Comparison of ENCODE assay signal across 1 cellular context in the genomic region with DNA sequence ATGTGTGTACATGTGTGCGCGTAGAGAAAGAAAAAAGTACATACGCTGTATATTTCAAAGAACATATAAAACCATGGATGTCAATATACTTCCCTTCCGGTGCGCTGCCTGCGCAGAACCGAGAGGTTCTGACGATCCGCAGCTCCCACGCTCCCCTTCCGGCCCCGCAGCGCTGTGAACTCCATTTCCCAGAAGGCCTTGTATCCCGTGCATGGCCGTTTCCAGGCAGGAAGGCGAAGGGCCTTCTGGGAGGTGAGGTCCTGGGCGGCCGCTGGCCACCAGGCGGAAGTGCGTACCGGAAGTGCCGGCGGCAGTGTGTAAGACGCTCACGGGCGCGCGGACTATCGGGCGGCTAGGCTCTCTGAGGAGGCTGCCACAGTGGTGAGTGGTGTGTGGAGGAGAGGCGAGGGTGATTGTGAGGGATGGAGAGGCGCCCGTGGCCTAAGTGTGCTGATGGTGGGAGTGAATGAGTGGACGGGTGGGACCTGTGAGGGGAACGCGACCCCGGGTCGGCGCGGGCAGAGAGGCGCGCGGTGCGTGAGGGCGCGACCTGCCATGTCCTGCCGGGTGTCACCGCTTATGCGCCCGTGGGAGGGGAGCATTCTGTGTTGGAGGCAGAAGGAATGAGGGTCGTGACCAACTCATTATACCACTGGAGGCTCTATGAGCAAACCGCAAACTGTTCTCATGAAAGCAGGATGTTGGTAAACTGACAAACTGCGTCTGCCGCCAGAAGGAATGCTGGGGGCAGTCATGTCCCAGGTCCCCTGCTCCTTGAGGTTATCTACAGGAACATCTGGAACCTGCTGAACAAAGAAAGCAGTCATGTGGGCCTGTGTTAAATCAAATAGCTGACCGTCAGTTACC.
TF ChIP-seq lines count a peak whose summit lies in the region.

A gene with protein sequence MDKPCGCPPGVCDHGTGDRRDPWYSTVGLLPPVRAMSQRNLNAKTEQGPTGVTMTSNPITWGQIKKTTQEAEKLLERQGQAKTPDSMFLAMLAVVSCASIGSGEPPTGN (plus strand): TSS at position 313 of the 867 bp plus-strand sequence. CDS start 6,792 bp downstream, outside the sequence.

TF ChIP-seq in HEK293, 187 proteins besides CTCF, POLR2A, EP300 and RAD21 (continued from another document and continues in another):
- TF ChIP-seq ZBTB8A (tag by site-specific recombination; IDR thresholded peaks at IDR 0.05) = peak; percentile 85
- peak; percentile 98 for TF ChIP-seq ZNF76 (tag by site-specific recombination; IDR thresholded peaks at IDR 0.05; ENCODE audit: borderline replicate concordance, low read depth)
- TF ChIP-seq SETDB1 (IDR thresholded peaks at IDR 0.05; ENCODE audit: insufficient read length, low read length) = no peak
- TF ChIP-seq ZNF677 (tag by site-specific recombination; IDR thresholded peaks at IDR 0.05) = no peak
- TF ChIP-seq HOXD13 (CRISPR knock-in tag; IDR thresholded peaks at IDR 0.05; ENCODE audit: borderline replicate concordance) = no peak
- no peak for TF ChIP-seq ZNF211 (tag by site-specific recombination; IDR thresholded peaks at IDR 0.05; ENCODE audit: low read depth)
- TF ChIP-seq GLI2 (tag by site-specific recombination; IDR thresholded peaks at IDR 0.05; ENCODE audit: borderline replicate concordance, low read depth) = no peak
- TF ChIP-seq KLF10 (tag by site-specific recombination; IDR thresholded peaks at IDR 0.05) = no peak
- TF ChIP-seq, protein P1, sequence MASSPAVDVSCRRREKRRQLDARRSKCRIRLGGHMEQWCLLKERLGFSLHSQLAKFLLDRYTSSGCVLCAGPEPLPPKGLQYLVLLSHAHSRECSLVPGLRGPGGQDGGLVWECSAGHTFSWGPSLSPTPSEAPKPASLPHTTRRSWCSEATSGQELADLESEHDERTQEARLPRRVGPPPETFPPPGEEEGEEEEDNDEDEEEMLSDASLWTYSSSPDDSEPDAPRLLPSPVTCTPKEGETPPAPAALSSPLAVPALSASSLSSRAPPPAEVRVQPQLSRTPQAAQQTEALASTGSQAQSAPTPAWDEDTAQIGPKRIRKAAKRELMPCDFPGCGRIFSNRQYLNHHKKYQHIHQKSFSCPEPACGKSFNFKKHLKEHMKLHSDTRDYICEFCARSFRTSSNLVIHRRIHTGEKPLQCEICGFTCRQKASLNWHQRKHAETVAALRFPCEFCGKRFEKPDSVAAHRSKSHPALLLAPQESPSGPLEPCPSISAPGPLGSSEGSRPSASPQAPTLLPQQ (tag by site-specific recombination; IDR thresholded peaks at IDR 0.05) = peak; percentile 86
- TF ChIP-seq FEZF1 (tag by site-specific recombination; IDR thresholded peaks at IDR 0.05) = peak; percentile 84
- TF ChIP-seq ZFHX2 (tag by site-specific recombination; conservative IDR thresholded peaks at IDR 0.05) = peak; percentile 84
- TF ChIP-seq, protein P2, sequence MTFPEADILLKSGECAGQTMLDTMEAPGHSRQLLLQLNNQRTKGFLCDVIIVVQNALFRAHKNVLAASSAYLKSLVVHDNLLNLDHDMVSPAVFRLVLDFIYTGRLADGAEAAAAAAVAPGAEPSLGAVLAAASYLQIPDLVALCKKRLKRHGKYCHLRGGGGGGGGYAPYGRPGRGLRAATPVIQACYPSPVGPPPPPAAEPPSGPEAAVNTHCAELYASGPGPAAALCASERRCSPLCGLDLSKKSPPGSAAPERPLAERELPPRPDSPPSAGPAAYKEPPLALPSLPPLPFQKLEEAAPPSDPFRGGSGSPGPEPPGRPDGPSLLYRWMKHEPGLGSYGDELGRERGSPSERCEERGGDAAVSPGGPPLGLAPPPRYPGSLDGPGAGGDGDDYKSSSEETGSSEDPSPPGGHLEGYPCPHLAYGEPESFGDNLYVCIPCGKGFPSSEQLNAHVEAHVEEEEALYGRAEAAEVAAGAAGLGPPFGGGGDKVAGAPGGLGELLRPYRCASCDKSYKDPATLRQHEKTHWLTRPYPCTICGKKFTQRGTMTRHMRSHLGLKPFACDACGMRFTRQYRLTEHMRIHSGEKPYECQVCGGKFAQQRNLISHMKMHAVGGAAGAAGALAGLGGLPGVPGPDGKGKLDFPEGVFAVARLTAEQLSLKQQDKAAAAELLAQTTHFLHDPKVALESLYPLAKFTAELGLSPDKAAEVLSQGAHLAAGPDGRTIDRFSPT (tag by site-specific recombination; IDR thresholded peaks at IDR 0.05) = peak; percentile 68; the same call in 1 of the 2 replicates
- no peak for TF ChIP-seq ZNF10 (tag by site-specific recombination; IDR thresholded peaks at IDR 0.05)
- TF ChIP-seq ZNF629 (tag by site-specific recombination; IDR thresholded peaks at IDR 0.05) = peak; percentile 94
- peak; percentile 87 for TF ChIP-seq ZNF610 (tag by site-specific recombination; IDR thresholded peaks at IDR 0.05; ENCODE audit: borderline replicate concordance)
- TF ChIP-seq TRIM28 (IDR thresholded peaks at IDR 0.05; ENCODE audit: borderline replicate concordance, low read length) = peak; percentile 83
- TF ChIP-seq WT1 (tag by site-specific recombination; IDR thresholded peaks at IDR 0.05) = 0 out of 2 replicates have a peak, but pooled peaks have one; percentile 51
- no peak for TF ChIP-seq ZNF169 (tag by site-specific recombination; IDR thresholded peaks at IDR 0.05)
- no peak for TF ChIP-seq ZNF311 (tag by site-specific recombination; IDR thresholded peaks at IDR 0.05; ENCODE audit: borderline replicate concordance)
- no peak for TF ChIP-seq ZBTB48 (tag by site-specific recombination; IDR thresholded peaks at IDR 0.05)
- TF ChIP-seq, protein P3, sequence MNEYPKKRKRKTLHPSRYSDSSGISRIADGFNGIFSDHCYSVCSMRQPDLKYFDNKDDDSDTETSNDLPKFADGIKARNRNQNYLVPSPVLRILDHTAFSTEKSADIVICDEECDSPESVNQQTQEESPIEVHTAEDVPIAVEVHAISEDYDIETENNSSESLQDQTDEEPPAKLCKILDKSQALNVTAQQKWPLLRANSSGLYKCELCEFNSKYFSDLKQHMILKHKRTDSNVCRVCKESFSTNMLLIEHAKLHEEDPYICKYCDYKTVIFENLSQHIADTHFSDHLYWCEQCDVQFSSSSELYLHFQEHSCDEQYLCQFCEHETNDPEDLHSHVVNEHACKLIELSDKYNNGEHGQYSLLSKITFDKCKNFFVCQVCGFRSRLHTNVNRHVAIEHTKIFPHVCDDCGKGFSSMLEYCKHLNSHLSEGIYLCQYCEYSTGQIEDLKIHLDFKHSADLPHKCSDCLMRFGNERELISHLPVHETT (tag by site-specific recombination; IDR thresholded peaks at IDR 0.05) = peak; percentile 50; the same call in 1 of the 2 replicates
- TF ChIP-seq ZNF473 (tag by site-specific recombination; IDR thresholded peaks at IDR 0.05) = no peak
- TF ChIP-seq, protein P4, sequence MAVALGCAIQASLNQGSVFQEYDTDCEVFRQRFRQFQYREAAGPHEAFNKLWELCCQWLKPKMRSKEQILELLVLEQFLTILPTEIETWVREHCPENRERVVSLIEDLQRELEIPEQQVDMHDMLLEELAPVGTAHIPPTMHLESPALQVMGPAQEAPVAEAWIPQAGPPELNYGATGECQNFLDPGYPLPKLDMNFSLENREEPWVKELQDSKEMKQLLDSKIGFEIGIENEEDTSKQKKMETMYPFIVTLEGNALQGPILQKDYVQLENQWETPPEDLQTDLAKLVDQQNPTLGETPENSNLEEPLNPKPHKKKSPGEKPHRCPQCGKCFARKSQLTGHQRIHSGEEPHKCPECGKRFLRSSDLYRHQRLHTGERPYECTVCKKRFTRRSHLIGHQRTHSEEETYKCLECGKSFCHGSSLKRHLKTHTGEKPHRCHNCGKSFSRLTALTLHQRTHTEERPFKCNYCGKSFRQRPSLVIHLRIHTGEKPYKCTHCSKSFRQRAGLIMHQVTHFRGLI (tag by site-specific recombination; IDR thresholded peaks at IDR 0.05) = peak; percentile 26
- TF ChIP-seq TCF7L2 (IDR thresholded peaks at IDR 0.05; ENCODE audit: borderline replicate concordance, low read depth, low read length) = no peak; the same call in 1 of the 2 replicates
- TF ChIP-seq ZFP41 (tag by site-specific recombination; IDR thresholded peaks at IDR 0.05; ENCODE audit: borderline replicate concordance) = no peak
- TF ChIP-seq ZBTB20 (tag by site-specific recombination; IDR thresholded peaks at IDR 0.05) = peak; percentile 72; the same call in 1 of the 2 replicates
- TF ChIP-seq ZNF544 (tag by site-specific recombination; IDR thresholded peaks at IDR 0.05) = no peak
- TF ChIP-seq, protein P5, sequence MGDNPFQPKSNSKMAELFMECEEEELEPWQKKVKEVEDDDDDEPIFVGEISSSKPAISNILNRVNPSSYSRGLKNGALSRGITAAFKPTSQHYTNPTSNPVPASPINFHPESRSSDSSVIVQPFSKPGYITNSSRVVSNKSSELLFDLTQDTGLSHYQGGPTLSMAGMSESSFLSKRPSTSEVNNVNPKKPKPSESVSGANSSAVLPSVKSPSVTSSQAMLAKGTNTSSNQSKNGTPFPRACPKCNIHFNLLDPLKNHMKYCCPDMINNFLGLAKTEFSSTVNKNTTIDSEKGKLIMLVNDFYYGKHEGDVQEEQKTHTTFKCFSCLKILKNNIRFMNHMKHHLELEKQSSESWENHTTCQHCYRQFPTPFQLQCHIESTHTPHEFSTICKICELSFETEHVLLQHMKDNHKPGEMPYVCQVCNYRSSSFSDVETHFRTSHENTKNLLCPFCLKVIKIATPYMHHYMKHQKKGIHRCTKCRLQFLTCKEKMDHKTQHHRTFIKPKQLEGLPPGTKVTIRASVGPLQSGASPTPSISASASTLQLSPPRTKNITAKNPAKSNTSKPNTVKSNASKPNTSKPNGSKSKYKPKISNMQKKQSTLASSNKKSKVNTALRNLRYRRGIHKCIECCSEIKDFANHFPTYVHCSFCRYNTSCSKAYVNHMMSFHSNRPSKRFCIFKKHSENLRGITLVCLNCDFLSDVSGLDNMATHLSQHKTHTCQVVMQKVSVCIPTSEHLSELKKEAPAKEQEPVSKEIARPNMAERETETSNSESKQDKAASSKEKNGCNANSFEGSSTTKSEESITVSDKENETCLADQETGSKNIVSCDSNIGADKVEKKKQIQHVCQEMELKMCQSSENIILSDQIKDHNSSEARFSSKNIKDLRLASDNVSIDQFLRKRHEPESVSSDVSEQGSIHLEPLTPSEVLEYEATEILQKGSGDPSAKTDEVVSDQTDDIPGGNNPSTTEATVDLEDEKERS (tag by site-specific recombination; IDR thresholded peaks at IDR 0.05) = no peak
- TF ChIP-seq, protein P6, sequence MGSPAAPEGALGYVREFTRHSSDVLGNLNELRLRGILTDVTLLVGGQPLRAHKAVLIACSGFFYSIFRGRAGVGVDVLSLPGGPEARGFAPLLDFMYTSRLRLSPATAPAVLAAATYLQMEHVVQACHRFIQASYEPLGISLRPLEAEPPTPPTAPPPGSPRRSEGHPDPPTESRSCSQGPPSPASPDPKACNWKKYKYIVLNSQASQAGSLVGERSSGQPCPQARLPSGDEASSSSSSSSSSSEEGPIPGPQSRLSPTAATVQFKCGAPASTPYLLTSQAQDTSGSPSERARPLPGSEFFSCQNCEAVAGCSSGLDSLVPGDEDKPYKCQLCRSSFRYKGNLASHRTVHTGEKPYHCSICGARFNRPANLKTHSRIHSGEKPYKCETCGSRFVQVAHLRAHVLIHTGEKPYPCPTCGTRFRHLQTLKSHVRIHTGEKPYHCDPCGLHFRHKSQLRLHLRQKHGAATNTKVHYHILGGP (tag by site-specific recombination; IDR thresholded peaks at IDR 0.05) = no peak
- TF ChIP-seq ZNF155 (tag by site-specific recombination; IDR thresholded peaks at IDR 0.05) = no peak
- TF ChIP-seq, protein P7, sequence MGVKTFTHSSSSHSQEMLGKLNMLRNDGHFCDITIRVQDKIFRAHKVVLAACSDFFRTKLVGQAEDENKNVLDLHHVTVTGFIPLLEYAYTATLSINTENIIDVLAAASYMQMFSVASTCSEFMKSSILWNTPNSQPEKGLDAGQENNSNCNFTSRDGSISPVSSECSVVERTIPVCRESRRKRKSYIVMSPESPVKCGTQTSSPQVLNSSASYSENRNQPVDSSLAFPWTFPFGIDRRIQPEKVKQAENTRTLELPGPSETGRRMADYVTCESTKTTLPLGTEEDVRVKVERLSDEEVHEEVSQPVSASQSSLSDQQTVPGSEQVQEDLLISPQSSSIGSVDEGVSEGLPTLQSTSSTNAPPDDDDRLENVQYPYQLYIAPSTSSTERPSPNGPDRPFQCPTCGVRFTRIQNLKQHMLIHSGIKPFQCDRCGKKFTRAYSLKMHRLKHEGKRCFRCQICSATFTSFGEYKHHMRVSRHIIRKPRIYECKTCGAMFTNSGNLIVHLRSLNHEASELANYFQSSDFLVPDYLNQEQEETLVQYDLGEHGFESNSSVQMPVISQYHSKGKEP (tag by site-specific recombination; IDR thresholded peaks at IDR 0.05) = no peak
- no peak for TF ChIP-seq PRDM1 (tag by site-specific recombination; IDR thresholded peaks at IDR 0.05)
- TF ChIP-seq ZNF664 (tag by site-specific recombination; IDR thresholded peaks at IDR 0.05) = no peak
- TF ChIP-seq, protein P8, sequence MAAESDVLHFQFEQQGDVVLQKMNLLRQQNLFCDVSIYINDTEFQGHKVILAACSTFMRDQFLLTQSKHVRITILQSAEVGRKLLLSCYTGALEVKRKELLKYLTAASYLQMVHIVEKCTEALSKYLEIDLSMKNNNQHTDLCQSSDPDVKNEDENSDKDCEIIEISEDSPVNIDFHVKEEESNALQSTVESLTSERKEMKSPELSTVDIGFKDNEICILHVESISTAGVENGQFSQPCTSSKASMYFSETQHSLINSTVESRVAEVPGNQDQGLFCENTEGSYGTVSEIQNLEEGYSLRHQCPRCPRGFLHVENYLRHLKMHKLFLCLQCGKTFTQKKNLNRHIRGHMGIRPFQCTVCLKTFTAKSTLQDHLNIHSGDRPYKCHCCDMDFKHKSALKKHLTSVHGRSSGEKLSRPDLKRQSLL (tag by site-specific recombination; IDR thresholded peaks at IDR 0.05) = peak; percentile 6; the same call in 1 of the 2 replicates
- no peak for TF ChIP-seq ZNF433 (tag by site-specific recombination; IDR thresholded peaks at IDR 0.05; ENCODE audit: low read depth)
- no peak; the same call in 1 of the 2 replicates for TF ChIP-seq ZNF561 (tag by site-specific recombination; IDR thresholded peaks at IDR 0.05; ENCODE audit: borderline replicate concordance)
- peak; percentile 95 for TF ChIP-seq ZNF501 (tag by site-specific recombination; IDR thresholded peaks at IDR 0.05)
- no peak for TF ChIP-seq ZNF514 (tag by site-specific recombination; IDR thresholded peaks at IDR 0.05)
- TF ChIP-seq KLF16 (tag by site-specific recombination; IDR thresholded peaks at IDR 0.05) = peak; percentile 89
- TF ChIP-seq, protein P9, sequence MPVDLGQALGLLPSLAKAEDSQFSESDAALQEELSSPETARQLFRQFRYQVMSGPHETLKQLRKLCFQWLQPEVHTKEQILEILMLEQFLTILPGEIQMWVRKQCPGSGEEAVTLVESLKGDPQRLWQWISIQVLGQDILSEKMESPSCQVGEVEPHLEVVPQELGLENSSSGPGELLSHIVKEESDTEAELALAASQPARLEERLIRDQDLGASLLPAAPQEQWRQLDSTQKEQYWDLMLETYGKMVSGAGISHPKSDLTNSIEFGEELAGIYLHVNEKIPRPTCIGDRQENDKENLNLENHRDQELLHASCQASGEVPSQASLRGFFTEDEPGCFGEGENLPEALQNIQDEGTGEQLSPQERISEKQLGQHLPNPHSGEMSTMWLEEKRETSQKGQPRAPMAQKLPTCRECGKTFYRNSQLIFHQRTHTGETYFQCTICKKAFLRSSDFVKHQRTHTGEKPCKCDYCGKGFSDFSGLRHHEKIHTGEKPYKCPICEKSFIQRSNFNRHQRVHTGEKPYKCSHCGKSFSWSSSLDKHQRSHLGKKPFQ (tag by site-specific recombination; IDR thresholded peaks at IDR 0.05) = no peak
